11 cellular contexts compared by ENCODE assay signal in genomic region chr3:5013021-5013906, GRCh38. TPM values are rescaled to one million over a fixed set of nuclear protein-coding genes. Genes with fewer than 3 reads are reported as not detected.
A peak's percentile ranks its signal among the peaks of the same experiment; 100 is the strongest.
DNase-seq lines count a peak whose midpoint lies in the region; ATAC-seq, FAIRE-seq and TF ChIP-seq lines count a peak whose summit lies in the region.
"Had no signal": no experiment of that assay in that cellular context is flagged by ENCODE, and none has a peak within 500 bp of the region (broad histone marks: within the 10 kb centered on the region; RNA-seq: fewer than 3 reads in every experiment).

No MANE protein-coding gene starts in this region.

- DNase-seq in NCI-H748 (lab: John Stamatoyannopoulos, UW; ENCODE audit: unreplicated experiment) (peak; percentile 2), NCI-H748 treated with DMSO at 0.1 percent for 48 hours (lab: John Stamatoyannopoulos, UW) (no peak), Peyer's patch (peak in 2 of 3 donors; percentile 39 to 76), fibroblast of mammary gland (ENCODE audit: low read depth) (peak; percentile 38), small intestine (peak; percentile 60), NCI-H774 (lab: John Stamatoyannopoulos, UW) (no peak), NCI-H2107 (lab: John Stamatoyannopoulos, UW) (no peak)
- DNase-seq: activated T-cell treated with anti-CD3 and anti-CD28 coated beads, Interleukin-2, amount 50 U/mL, for 1 hour; foreskin melanocyte had no signal

- H3K27ac ChIP-seq in Peyer's patch (peak overlapping the region; percentile 9 to 76 (median 64)), small intestine (ENCODE audit: low read depth in 1 of 2, low read length in 1 of 2) (peak overlapping the region in 1 of 2 donors; percentile 57)
- H3K27ac ChIP-seq: KMS-11 had no signal

- no peak overlapping the region for H3K4me3 ChIP-seq in Peyer's patch
- no peak overlapping the region for H3K4me3 ChIP-seq in fibroblast of mammary gland (ENCODE audit: control insufficient read depth, low read depth, low read length)
- H3K4me3 ChIP-seq in small intestine (ENCODE audit: low read depth in 1 of 2, low read length in 2 of 2): no peak overlapping the region

- no peak for ATAC-seq in GM19328 (IDR thresholded peaks at IDR 0.05; ENCODE audit: unreplicated experiment)

- 52 to 66% (median 63%) methylated on average over 5 of the region's 5 CpGs for WGBS in small intestine, 3 donors

- TF ChIP-seq CTCF in Peyer's patch (IDR thresholded peaks at IDR 0.05) (no peak), fibroblast of mammary gland (conservative IDR thresholded peaks at IDR 0.05; ENCODE audit: control insufficient read depth, insufficient read depth, low read depth, low read length) (no peak)

- H3K4me1 ChIP-seq in Peyer's patch (peaks cover 6 to 39% (median 33%) of the 10 kb centered on the region in 4 donors), small intestine (ENCODE audit: control insufficient read depth in 2 of 2, insufficient read depth in 1 of 2, low read depth in 1 of 2, low read length in 1 of 2) (peaks cover 4 to 5% of the 10 kb centered on the region in 2 donors)

- H3K9me3 ChIP-seq in Peyer's patch: no peaks in the 10 kb centered on the region
- no peaks in the 10 kb centered on the region for H3K9me3 ChIP-seq in small intestine (ENCODE audit: control insufficient read depth, low read depth)

- H3K36me3 ChIP-seq in Peyer's patch (no peaks in the 10 kb centered on the region), small intestine (ENCODE audit: control insufficient read depth in 2 of 2, insufficient read depth in 2 of 2, low read length in 2 of 2) (no peaks in the 10 kb centered on the region)

- FAIRE-seq in small intestine (lab: Jason Lieb, UNC): no peak

- no peak for TF ChIP-seq POLR2A in Peyer's patch (IDR thresholded peaks at IDR 0.05)

- H3K27me3 ChIP-seq in Peyer's patch (no peaks in the 10 kb centered on the region), small intestine (ENCODE audit: control insufficient read depth in 2 of 2, insufficient read depth in 2 of 2, low read length in 2 of 2) (no peaks in the 10 kb centered on the region)

RNA-seq across cellular contexts. Expression of gene BHLHE40, which starts 34.0 kb away (rescaled TPM):
- 10 to 100 TPM; 20.3 to 78.4 (median 44.3) TPM for total RNA-seq in Peyer's patch
- polyA plus RNA-seq in small intestine: 10 to 100 TPM in 2 of 3 donors, 1 to 10 TPM in 1; 6.3 to 28.5 (median 10.8) TPM

Comparison
In these comparisons a context has a peak if more than half of its experiments do, and no peak if none do; other contexts are left out.
1. DNase-seq: peak in NCI-H748 (single experiment), Peyer's patch (2 of 3), fibroblast of mammary gland (single experiment) and small intestine (single experiment); none in NCI-H748 treated with DMSO at 0.1 percent for 48 hours (single experiment), NCI-H774 (single experiment) and NCI-H2107 (single experiment).